Comparison of ENCODE assay signal across 25 cellular contexts in the genomic region with DNA sequence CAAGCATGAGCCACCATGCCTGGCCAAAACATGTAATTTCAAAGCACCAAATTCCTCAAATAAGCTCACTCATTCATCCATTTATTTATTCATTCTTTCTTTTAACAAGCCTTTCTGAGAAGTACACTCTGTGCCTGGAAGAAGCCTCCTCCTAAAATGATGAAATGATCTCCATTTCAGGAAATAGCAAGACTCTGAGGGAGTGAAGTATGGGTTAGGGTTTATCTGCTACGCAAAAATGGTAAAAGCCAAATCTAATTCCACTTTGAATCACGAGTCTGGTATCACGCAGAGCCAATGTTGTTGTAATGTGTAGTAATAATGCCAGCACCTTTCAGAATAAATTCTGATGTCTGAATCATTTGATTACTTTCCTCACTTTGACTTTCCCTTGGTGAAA.
"Had no signal": no experiment of that assay in that cellular context is flagged by ENCODE, and none has a peak within 500 bp of the region (broad histone marks: within the 10 kb centered on the region; RNA-seq: fewer than 3 reads in every experiment).

No MANE protein-coding gene starts in this region.

- H3K36me3 ChIP-seq: lower lobe of right lung, neural progenitor cell, neutrophil, ovary, right atrium auricular region, right lobe of liver, stomach, thyroid gland, upper lobe of right lung had no signal

- ATAC-seq: left ventricle myocardium superior; lower lobe of right lung; naive thymus-derived CD8-positive, alpha-beta T cell; right lobe of liver; stimulated activated naive B cell treated with anti-CD40 and anti-IgM and Interleukin-4, amounts not matched to agents 10 μg/mL and 1 μg/mL and 100 μg/mL, for 72 hours; stimulated activated naive CD8-positive, alpha-beta T cell treated with anti-CD3 and anti-CD28 coated beads, Interleukin-15, Interleukin-2, amounts not matched to agents 100 U/mL and 50 U/mL, for 24 hours; upper lobe of right lung had no signal

- H3K27ac ChIP-seq: lower lobe of right lung, neural progenitor cell, neutrophil, ovary, right atrium auricular region, right lobe of liver, stomach, testis, thyroid gland, upper lobe of right lung had no signal

- H3K4me3 ChIP-seq: lower lobe of right lung, neural progenitor cell, ovary, right atrium auricular region, right lobe of liver, stomach, testis, thyroid gland, upper lobe of right lung had no signal

- DNase-seq: hippocampal formation; kidney; left ventricle myocardium superior; lower lobe of right lung; mammary epithelial cell; mesenchymal stem cell; naive thymus-derived CD8-positive, alpha-beta T cell; nephron progenitor cell; occipital lobe; ovary; right lobe of liver; stimulated activated CD4-positive, alpha-beta T cell treated with anti-CD3 and anti-CD28 coated beads, Interleukin-12 subunit alpha, Interleukin-12 subunit beta, amount 100 ng/mL, for 4 hours; stimulated activated CD4-positive, alpha-beta T cell treated with anti-CD3 and anti-CD28 coated beads, Interleukin-15, amount 100 ng/mL, for 24 hours; stimulated activated CD4-positive, alpha-beta T cell treated with anti-CD3 and anti-CD28 coated beads, Interleukin-2, amount 100 ng/mL, for 24 hours; stimulated activated CD4-positive, alpha-beta T cell treated with anti-CD3 and anti-CD28 coated beads, Interleukin-4, amount 100 ng/mL, for 1 hour; stimulated activated naive B cell treated with anti-CD40 and anti-IgM and Interleukin-4, amounts not matched to agents 10 μg/mL and 1 μg/mL and 100 μg/mL, for 72 hours; stimulated activated naive CD8-positive, alpha-beta T cell treated with anti-CD3 and anti-CD28 coated beads, Interleukin-15, Interleukin-2, amounts not matched to agents 100 U/mL and 50 U/mL, for 24 hours; stomach; testis; thyroid gland; trophoblast cell; upper lobe of right lung had no signal

- H3K9me3 ChIP-seq: lower lobe of right lung, neutrophil, ovary, right atrium auricular region, right lobe of liver, stomach, testis, thyroid gland, upper lobe of right lung had no signal

- H3K4me1 ChIP-seq: lower lobe of right lung, neural progenitor cell, right atrium auricular region, stomach, testis, thyroid gland, upper lobe of right lung had no signal

- H3K27me3 ChIP-seq: neural progenitor cell, neutrophil, ovary, right atrium auricular region, right lobe of liver, stomach, testis, thyroid gland, upper lobe of right lung had no signal
